Comparison of ENCODE assay signal across 8 cellular contexts in the genomic region with DNA sequence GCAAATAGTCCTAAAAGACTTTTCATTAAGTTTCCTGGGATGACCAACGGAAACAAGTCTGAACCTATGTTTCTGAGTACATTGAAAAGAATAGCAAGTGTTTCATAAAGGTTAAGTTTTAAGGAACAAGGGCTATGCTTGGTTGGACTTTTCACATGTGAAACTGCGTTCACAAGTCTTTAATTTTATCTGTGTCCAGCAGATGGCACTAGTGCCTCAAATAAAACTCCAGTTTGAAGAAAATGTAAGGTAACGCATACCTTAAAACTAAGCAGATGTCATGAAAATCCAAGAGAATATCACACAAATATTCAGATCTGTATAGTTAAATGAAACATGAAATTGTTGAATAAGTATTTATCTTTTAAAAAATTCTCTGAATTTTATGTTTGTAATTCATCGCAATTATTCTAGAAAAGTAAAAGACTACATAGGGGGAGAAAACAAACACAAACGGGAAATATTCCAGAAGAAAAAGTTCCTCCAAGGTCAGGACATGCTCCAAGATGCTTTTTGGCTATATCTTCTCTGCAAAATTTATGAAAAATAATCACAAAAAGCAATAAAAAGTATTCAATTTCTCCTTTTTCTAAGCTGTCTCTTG.
A peak's percentile ranks its signal among the peaks of the same experiment; 100 is the strongest.
DNase-seq lines count a peak whose midpoint lies in the region; ATAC-seq and TF ChIP-seq lines count a peak whose summit lies in the region.

No MANE protein-coding gene starts in this region.

- ATAC-seq in heart left ventricle (no peak), right cardiac atrium (no peak), GM21526 (IDR thresholded peaks at IDR 0.05; ENCODE audit: low FRiP score, unreplicated experiment) (peak; percentile 85)

- H3K4me3 Mint-ChIP-seq in neural progenitor cell: no peak overlapping the region

- H2AFZ ChIP-seq in Karpas-422 (ENCODE audit: low read length) (no peak overlapping the region), neural progenitor cell (replicated peaks) (no peak overlapping the region)

- no peak overlapping the region for H3K27ac Mint-ChIP-seq in neural progenitor cell

- H3K27ac ChIP-seq in heart left ventricle (no peak overlapping the region), right cardiac atrium (ENCODE audit: low read length) (no peak overlapping the region), Karpas-422 (ENCODE audit: low read length) (no peak overlapping the region), SJCRH30 (no peak overlapping the region), neural progenitor cell (no peak overlapping the region)

- no peaks in the 10 kb centered on the region for H3K36me3 ChIP-seq in heart left ventricle
- H3K36me3 ChIP-seq in Karpas-422 (ENCODE audit: insufficient read depth, low read length): no peaks in the 10 kb centered on the region
- H3K36me3 ChIP-seq in SJCRH30: no peaks in the 10 kb centered on the region
- H3K36me3 ChIP-seq in neural progenitor cell: no peaks in the 10 kb centered on the region

- H3K4me3 ChIP-seq in heart left ventricle (no peak overlapping the region), right cardiac atrium (ENCODE audit: low read length) (no peak overlapping the region), Karpas-422 (ENCODE audit: low read length) (no peak overlapping the region), SJCRH30 (no peak overlapping the region), epithelial cell of esophagus (ENCODE audit: low read length) (no peak overlapping the region), neural progenitor cell (no peak overlapping the region)

- peaks cover 4% of the 10 kb centered on the region for H3K27me3 Mint-ChIP-seq in neural progenitor cell (ENCODE audit: insufficient read depth, low read depth)

- H3K9me3 ChIP-seq in heart left ventricle (no peaks in the 10 kb centered on the region), right cardiac atrium (ENCODE audit: control insufficient read depth, low read length) (no peaks in the 10 kb centered on the region), Karpas-422 (ENCODE audit: low read length) (no peaks in the 10 kb centered on the region), SJCRH30 (replicated peaks) (no peaks in the 10 kb centered on the region), neural progenitor cell (ENCODE audit: low read depth) (no peaks in the 10 kb centered on the region)

- H3K9me2 ChIP-seq in Karpas-422 (replicated peaks; ENCODE audit: insufficient read depth, low read length): no peaks in the 10 kb centered on the region

- no peak overlapping the region for H3K9ac ChIP-seq in Karpas-422 (ENCODE audit: low read length)
- no peak overlapping the region for H3K9ac ChIP-seq in neural progenitor cell

- peaks cover 16% of the 10 kb centered on the region for H3K4me1 Mint-ChIP-seq in neural progenitor cell

- H4K20me1 ChIP-seq in Karpas-422 (ENCODE audit: insufficient read depth, low read depth, low read length): no peaks in the 10 kb centered on the region
- no peaks in the 10 kb centered on the region for H4K20me1 ChIP-seq in neural progenitor cell (ENCODE audit: low read depth)

- H3K4me1 ChIP-seq in heart left ventricle: no peaks in the 10 kb centered on the region
- no peaks in the 10 kb centered on the region for H3K4me1 ChIP-seq in right cardiac atrium (ENCODE audit: control insufficient read depth, insufficient read depth, low read length)
- no peaks in the 10 kb centered on the region for H3K4me1 ChIP-seq in Karpas-422 (ENCODE audit: low read length)
- H3K4me1 ChIP-seq in SJCRH30: no peaks in the 10 kb centered on the region; the same call in 1 of the 2 replicates
- peaks cover 10% of the 10 kb centered on the region for H3K4me1 ChIP-seq in neural progenitor cell

- WGBS in heart left ventricle, 4 donors: 28 to 37% (median 32%) methylated on average over 5 of the region's 5 CpGs
- WGBS in right cardiac atrium: 24% methylated on average over 5 of the region's 5 CpGs

- H3K79me2 ChIP-seq in Karpas-422 (ENCODE audit: low read length) (no peaks in the 10 kb centered on the region), neural progenitor cell (ENCODE audit: low read depth) (no peaks in the 10 kb centered on the region)

- intact Hi-C loops in heart left ventricle (cut with DNase I) (loop anchor here (1.0 to 10.0 kb wide), 10 partner anchors 786 to 1099 kb away; no protein-coding TSS in a partner anchor), right cardiac atrium (cut with DNase I) (loop anchor here (5.0 to 10.0 kb wide), 3 partner anchors 939 to 1096 kb away; no protein-coding TSS in a partner anchor)

- TF ChIP-seq CTCF in heart left ventricle (IDR thresholded peaks at IDR 0.05) (peak; percentile 56 to 82 (median 67)), epithelial cell of esophagus (IDR thresholded peaks at IDR 0.05; ENCODE audit: insufficient read depth, low read depth, low read length, missing control alignments) (peak; percentile 59), neural progenitor cell (IDR thresholded peaks at IDR 0.05) (peak; percentile 79)

- no peaks in the 10 kb centered on the region for H3K27me3 ChIP-seq in heart left ventricle
- no peaks in the 10 kb centered on the region for H3K27me3 ChIP-seq in right cardiac atrium (ENCODE audit: control insufficient read depth, insufficient read depth)
- no peaks in the 10 kb centered on the region for H3K27me3 ChIP-seq in Karpas-422 (ENCODE audit: low read length)
- H3K27me3 ChIP-seq in SJCRH30: no peaks in the 10 kb centered on the region
- no peaks in the 10 kb centered on the region for H3K27me3 ChIP-seq in neural progenitor cell

- no peak for TF ChIP-seq POLR2A in heart left ventricle (IDR thresholded peaks at IDR 0.05)

- DNase-seq in heart left ventricle (no peak), right cardiac atrium (no peak), Karpas-422 (peak; percentile 89), SJCRH30 (peak; percentile 51 to 90), epithelial cell of esophagus (ENCODE audit: low read depth) (peak; percentile 86), neural progenitor cell (ENCODE audit: low spot score) (peak; percentile 75)
- DNase-seq in NK-92 treated with Interleukin-12 subunit alpha and Interleukin-12 subunit beta, amount 100 ng/mL, for 24 hours (lab: John Stamatoyannopoulos, UW): no peak

- no peaks in the 10 kb centered on the region for H3K9me3 Mint-ChIP-seq in neural progenitor cell

- no peaks in the 10 kb centered on the region for H3F3A ChIP-seq in neural progenitor cell (ENCODE audit: low read depth)

- H3K36me3 Mint-ChIP-seq in neural progenitor cell: no peaks in the 10 kb centered on the region

- H3K4me2 ChIP-seq in Karpas-422 (ENCODE audit: low read depth, low read length, poor library complexity, severe bottlenecking): no peak overlapping the region
- H3K4me2 ChIP-seq in neural progenitor cell: no peak overlapping the region

Comparison
In these comparisons a context has a peak if more than half of its experiments do, and no peak if none do; other contexts are left out.
1. DNase-seq: peak in Karpas-422 (single experiment), SJCRH30 (2 of 2), epithelial cell of esophagus (single experiment) and neural progenitor cell (single experiment); none in heart left ventricle (0 of 5), right cardiac atrium (0 of 3) and NK-92 treated with Interleukin-12 subunit alpha and Interleukin-12 subunit beta, amount 100 ng/mL, for 24 hours (single experiment).
2. Peak in every context shown above with its lines, with median percentiles within 50 percentile points of each other: CTCF ChIP-seq.